17 cellular contexts compared by ENCODE assay signal in the genomic region with DNA sequence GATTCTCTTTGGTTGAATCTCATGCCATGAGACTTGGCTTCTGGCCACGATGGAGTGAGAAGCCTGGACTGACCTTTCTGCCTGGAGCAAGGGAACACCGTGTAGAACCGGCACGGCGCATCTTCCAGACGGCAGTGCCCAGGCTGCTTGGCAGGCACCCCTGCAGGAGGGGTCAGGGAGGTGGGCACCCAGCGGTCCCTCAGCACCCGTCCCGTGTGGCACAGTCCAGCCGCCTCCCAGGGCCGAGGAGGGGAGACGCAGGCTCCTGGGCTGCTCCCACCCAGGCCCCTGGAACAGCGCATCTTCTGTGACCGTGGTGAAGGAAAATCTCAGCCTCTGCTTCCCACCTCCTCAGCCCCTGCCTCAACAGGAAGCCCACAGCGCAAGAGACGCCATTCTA.
"Had no signal": no experiment of that assay in that cellular context is flagged by ENCODE, and none has a peak within 500 bp of the region (broad histone marks: within the 10 kb centered on the region; RNA-seq: fewer than 3 reads in every experiment).

No MANE protein-coding gene starts in this region.

- H3K27ac ChIP-seq: RWPE1 had no signal

- DNase-seq: KBM-7, MV-4-11, NCI-H1048, NCI-H1105, NCI-H1417, NCI-H1436 treated with DMSO at 0.1 percent for 48 hours, NCI-H1694, NCI-H187 treated with DMSO at 0.1 percent for 48 hours, NCI-H2029 treated with DMSO at 0.1 percent for 48 hours, NCI-H2171 treated with DMSO at 0.1 percent for 48 hours, NCI-H345, NCI-H446 treated with DMSO at 0.1 percent for 48 hours, NCI-H510A treated with DMSO at 0.1 percent for 48 hours, NCI-H526, NCI-H82, SHP77 had no signal
